Comparison of ENCODE assay signal across 12 cellular contexts in the genomic region with DNA sequence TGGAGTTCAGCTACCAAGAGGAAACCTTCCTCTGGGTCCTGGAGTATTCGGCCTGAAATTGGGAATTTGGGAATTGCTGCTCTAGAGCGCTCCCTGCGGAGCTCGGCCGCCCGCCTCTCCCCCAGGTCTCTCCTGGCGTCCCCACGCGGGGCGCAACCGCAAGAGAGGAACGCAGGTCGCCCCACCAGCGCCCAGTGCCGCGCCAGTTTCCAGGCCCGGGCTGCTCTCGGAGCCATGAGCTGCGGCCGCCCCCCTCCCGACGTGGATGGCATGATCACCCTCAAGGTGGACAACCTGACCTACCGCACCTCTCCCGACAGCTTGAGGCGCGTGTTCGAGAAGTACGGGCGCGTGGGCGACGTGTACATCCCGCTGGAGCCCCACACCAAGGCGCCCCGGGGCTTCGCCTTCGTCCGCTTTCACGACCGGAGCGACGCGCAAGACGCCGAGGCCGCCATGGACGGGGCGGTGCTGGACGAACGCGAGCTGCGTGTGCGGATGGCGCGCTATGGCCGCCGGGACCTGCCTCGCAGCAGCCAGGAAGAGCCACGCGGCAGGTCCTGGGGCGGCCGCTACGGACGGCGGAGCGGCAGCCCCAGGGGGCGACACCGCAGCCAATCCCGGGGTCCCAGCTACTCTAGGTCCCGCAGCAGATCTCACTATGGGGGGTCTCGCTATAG. TPM values are rescaled to one million over a fixed set of nuclear protein-coding genes. Genes with fewer than 3 reads are reported as not detected.
DNase-seq lines count a peak whose midpoint lies in the region; ATAC-seq and TF ChIP-seq lines count a peak whose summit lies in the region.
"Not testable (repeated sequence)": the region's sequence is repeated elsewhere in the genome, so short reads cannot be mapped to it uniquely, and the experiment has no call there.
"Had no signal": no experiment of that assay in that cellular context is flagged by ENCODE, and none has a peak within 500 bp of the region (broad histone marks: within the 10 kb centered on the region; RNA-seq: fewer than 3 reads in every experiment).

No MANE protein-coding gene starts in this region.

- 0 out of 2 replicates have a peak overlapping the region, but pooled peaks have one; percentile 5 for H3K4me3 ChIP-seq in HFF-Myc (replicated peaks; ENCODE audit: low read depth, low read length)
- H3K4me3 ChIP-seq in brain microvascular endothelial cell (ENCODE audit: low read depth, low read length): peak overlapping the region; percentile 48
- peak overlapping the region; percentile 24 to 37 for H3K4me3 ChIP-seq in esophagus (ENCODE audit: low read depth in 1 of 2, low read length in 2 of 2)
- H3K4me3 ChIP-seq in right atrium auricular region: peak overlapping the region; percentile 16 to 39

- POLR2A ChIA-PET in naive thymus-derived CD8-positive, alpha-beta T cell (lab: Charles Lee): interaction anchor here (2.9 kb wide), 1 partner anchor 52 kb away, joined by 11 read pairs; the partner anchor contains the start of gene ENDOD1

- DNase-seq in HFF-Myc (ENCODE audit: extremely low read depth, low read depth); activated T-cell treated with anti-CD3 and anti-CD28 coated beads, Interleukin-2, amount 50 U/mL, for 4 hours; brain microvascular endothelial cell; right atrium auricular region (ENCODE audit: low spot score): not testable (repeated sequence)
- peak in 1 of 10 donors; percentile 9 for DNase-seq in naive thymus-derived CD8-positive, alpha-beta T cell
- DNase-seq in stimulated activated effector memory CD8-positive, alpha-beta T cell treated with anti-CD3 and anti-CD28 coated beads, Interleukin-12 subunit alpha, Interleukin-12 subunit beta, amount 100 ng/mL, for 72 hours (ENCODE audit: low spot score in 2 of 2): peak in 1 of 2 donors; percentile 46

- peaks cover 20% of the 10 kb centered on the region for H3K27me3 Mint-ChIP-seq in activated T-cell treated with anti-CD3 and anti-CD28 coated beads, Interleukin-2, amount 50 U/mL, for 4 hours (ENCODE audit: low read depth)
- peaks cover 14 to 40% (median 24%) of the 10 kb centered on the region in 5 donors for H3K27me3 Mint-ChIP-seq in naive thymus-derived CD8-positive, alpha-beta T cell

- H3K4me3 Mint-ChIP-seq in activated T-cell treated with anti-CD3 and anti-CD28 coated beads, Interleukin-2, amount 50 U/mL, for 4 hours: not testable (repeated sequence)
- H3K4me3 Mint-ChIP-seq in naive thymus-derived CD8-positive, alpha-beta T cell: peak overlapping the region in 6 of 10 donors; percentile 1 to 70 (median 48)
- H3K4me3 Mint-ChIP-seq in stimulated activated effector memory CD8-positive, alpha-beta T cell treated with anti-CD3 and anti-CD28 coated beads, Interleukin-12 subunit alpha, Interleukin-12 subunit beta, amount 100 ng/mL, for 72 hours: peak overlapping the region; percentile 16

- in situ Hi-C loops in brain microvascular endothelial cell (cut with HindIII; ENCODE audit: low pct_ligation_motif_present, low sequenced_read_pairs): not testable (repeated sequence)

- not testable (repeated sequence) for H3K9me3 Mint-ChIP-seq in activated T-cell treated with anti-CD3 and anti-CD28 coated beads, Interleukin-2, amount 50 U/mL, for 4 hours; naive thymus-derived CD8-positive, alpha-beta T cell; stimulated activated effector memory CD8-positive, alpha-beta T cell treated with anti-CD3 and anti-CD28 coated beads, Interleukin-12 subunit alpha, Interleukin-12 subunit beta, amount 100 ng/mL, for 72 hours

- peak; percentile 65 to 67 for ATAC-seq in activated T-cell treated with anti-CD3 and anti-CD28 coated beads, Interleukin-2, amount 50 U/mL, for 4 hours
- peak; percentile 61 to 89 for ATAC-seq in naive thymus-derived CD8-positive, alpha-beta T cell
- peak; percentile 39 for ATAC-seq in stimulated activated effector memory CD8-positive, alpha-beta T cell treated with anti-CD3 and anti-CD28 coated beads, Interleukin-12 subunit alpha, Interleukin-12 subunit beta, amount 100 ng/mL, for 72 hours

- H3K27ac ChIP-seq in brain microvascular endothelial cell; esophagus (ENCODE audit: low read depth in 2 of 2, low read length in 1 of 2); right atrium auricular region: not testable (repeated sequence)

- H3K27me3 ChIP-seq in brain microvascular endothelial cell (replicated peaks); esophagus (ENCODE audit: control insufficient read depth in 1 of 2, insufficient read depth in 2 of 2, low read length in 2 of 2); right atrium auricular region: not testable (repeated sequence)

- not testable (repeated sequence) for H3K36me3 Mint-ChIP-seq in activated T-cell treated with anti-CD3 and anti-CD28 coated beads, Interleukin-2, amount 50 U/mL, for 4 hours (ENCODE audit: insufficient read depth); naive thymus-derived CD8-positive, alpha-beta T cell; stimulated activated effector memory CD8-positive, alpha-beta T cell treated with anti-CD3 and anti-CD28 coated beads, Interleukin-12 subunit alpha, Interleukin-12 subunit beta, amount 100 ng/mL, for 72 hours

- WGBS in esophagus, 2 donors: 22 to 30% methylated on average over 60 to 71 of the region's 71 CpGs

- not testable (repeated sequence) for TF ChIP-seq CTCF in HFF-Myc (IDR thresholded peaks at IDR 0.05; ENCODE audit: low read depth, low read length, missing control alignments); brain microvascular endothelial cell (IDR thresholded peaks at IDR 0.05; ENCODE audit: low read depth, low read length, missing control alignments); right atrium auricular region (IDR thresholded peaks at IDR 0.05)

- not testable (repeated sequence) for H3K4me1 Mint-ChIP-seq in activated T-cell treated with anti-CD3 and anti-CD28 coated beads, Interleukin-2, amount 50 U/mL, for 4 hours (ENCODE audit: low read depth); naive thymus-derived CD8-positive, alpha-beta T cell; stimulated activated effector memory CD8-positive, alpha-beta T cell treated with anti-CD3 and anti-CD28 coated beads, Interleukin-12 subunit alpha, Interleukin-12 subunit beta, amount 100 ng/mL, for 72 hours

- H3K9me3 ChIP-seq in esophagus (ENCODE audit: control insufficient read depth in 2 of 2, insufficient read depth in 1 of 2, low read depth in 1 of 2, low read length in 1 of 2); right atrium auricular region: not testable (repeated sequence)

- not testable (repeated sequence) for H3K4me1 ChIP-seq in esophagus (ENCODE audit: control insufficient read depth in 2 of 2, insufficient read depth in 2 of 2, low read length in 1 of 2); right atrium auricular region

- H3K27ac Mint-ChIP-seq in naive thymus-derived CD8-positive, alpha-beta T cell: peak overlapping the region in 1 of 10 donors; percentile 31
- H3K27ac Mint-ChIP-seq in stimulated activated effector memory CD8-positive, alpha-beta T cell treated with anti-CD3 and anti-CD28 coated beads, Interleukin-12 subunit alpha, Interleukin-12 subunit beta, amount 100 ng/mL, for 72 hours: not testable (repeated sequence)

- H3K36me3 ChIP-seq in brain microvascular endothelial cell (replicated peaks); esophagus (ENCODE audit: control insufficient read depth in 2 of 2, insufficient read depth in 2 of 2, low read length in 1 of 2); right atrium auricular region: not testable (repeated sequence)

RNA-seq across cellular contexts. Expression of gene KDM4F, which starts 11.7 kb away (rescaled TPM):
- not detected for total RNA-seq in activated T-cell treated with anti-CD3 and anti-CD28 coated beads, Interleukin-2, amount 50 U/mL, for 4 hours
- polyA plus RNA-seq in esophagus: not detected
- not detected for total RNA-seq in right atrium auricular region
- not detected for total RNA-seq in naive thymus-derived CD8-positive, alpha-beta T cell
- polyA plus RNA-seq in naive thymus-derived CD8-positive, alpha-beta T cell: not detected
- total RNA-seq: dermis microvascular lymphatic vessel endothelial cell, gastrocnemius medialis, OCI-LY7, SJSA1, smooth muscle cell had no signal
- polyA plus RNA-seq: smooth muscle cell had no signal

RNA-seq across cellular contexts. Expression of gene KDM4E, which starts 12.4 kb away (rescaled TPM):
- not detected for total RNA-seq in activated T-cell treated with anti-CD3 and anti-CD28 coated beads, Interleukin-2, amount 50 U/mL, for 4 hours
- polyA plus RNA-seq in esophagus: not detected
- total RNA-seq in right atrium auricular region: not detected
- total RNA-seq in naive thymus-derived CD8-positive, alpha-beta T cell: not detected
- polyA plus RNA-seq in naive thymus-derived CD8-positive, alpha-beta T cell: not detected
- total RNA-seq: dermis microvascular lymphatic vessel endothelial cell, gastrocnemius medialis, OCI-LY7, SJSA1, smooth muscle cell had no signal
- polyA plus RNA-seq: smooth muscle cell had no signal

RNA-seq across cellular contexts. Expression of gene SRSF8, which starts 29.2 kb away (rescaled TPM):
- 10 to 100 TPM; 51.7 to 63.4 (median 56.1) TPM for total RNA-seq in activated T-cell treated with anti-CD3 and anti-CD28 coated beads, Interleukin-2, amount 50 U/mL, for 4 hours
- polyA plus RNA-seq in esophagus: 10 to 100 TPM; 29.1 to 35.3 TPM
- 10 to 100 TPM; 24.7 to 37.4 TPM for total RNA-seq in right atrium auricular region
- 100 to 1,000 TPM; 124 to 125 TPM for total RNA-seq in naive thymus-derived CD8-positive, alpha-beta T cell
- 100 to 1,000 TPM in 2 of 3 donors, 10 to 100 TPM in 1; 94.1 to 106 (median 106) TPM for polyA plus RNA-seq in naive thymus-derived CD8-positive, alpha-beta T cell

RNA-seq across cellular contexts. Expression of gene ENDOD1, which starts 52.1 kb away (rescaled TPM):
- total RNA-seq in activated T-cell treated with anti-CD3 and anti-CD28 coated beads, Interleukin-2, amount 50 U/mL, for 4 hours: 10 to 100 TPM; 15.1 to 30.4 (median 21.0) TPM
- 10 to 100 TPM in 1 of 2 donors, 1 to 10 TPM in 1; 7.4 to 17.1 TPM for polyA plus RNA-seq in esophagus
- 10 to 100 TPM; 18.8 to 27.7 TPM for total RNA-seq in right atrium auricular region
- 10 to 100 TPM; 10.2 TPM for total RNA-seq in naive thymus-derived CD8-positive, alpha-beta T cell
- polyA plus RNA-seq in naive thymus-derived CD8-positive, alpha-beta T cell: 10 to 100 TPM in 1 of 3 donors, 1 to 10 TPM in 2; 3.9 to 10.1 (median 6.9) TPM
